In the genomic region with DNA sequence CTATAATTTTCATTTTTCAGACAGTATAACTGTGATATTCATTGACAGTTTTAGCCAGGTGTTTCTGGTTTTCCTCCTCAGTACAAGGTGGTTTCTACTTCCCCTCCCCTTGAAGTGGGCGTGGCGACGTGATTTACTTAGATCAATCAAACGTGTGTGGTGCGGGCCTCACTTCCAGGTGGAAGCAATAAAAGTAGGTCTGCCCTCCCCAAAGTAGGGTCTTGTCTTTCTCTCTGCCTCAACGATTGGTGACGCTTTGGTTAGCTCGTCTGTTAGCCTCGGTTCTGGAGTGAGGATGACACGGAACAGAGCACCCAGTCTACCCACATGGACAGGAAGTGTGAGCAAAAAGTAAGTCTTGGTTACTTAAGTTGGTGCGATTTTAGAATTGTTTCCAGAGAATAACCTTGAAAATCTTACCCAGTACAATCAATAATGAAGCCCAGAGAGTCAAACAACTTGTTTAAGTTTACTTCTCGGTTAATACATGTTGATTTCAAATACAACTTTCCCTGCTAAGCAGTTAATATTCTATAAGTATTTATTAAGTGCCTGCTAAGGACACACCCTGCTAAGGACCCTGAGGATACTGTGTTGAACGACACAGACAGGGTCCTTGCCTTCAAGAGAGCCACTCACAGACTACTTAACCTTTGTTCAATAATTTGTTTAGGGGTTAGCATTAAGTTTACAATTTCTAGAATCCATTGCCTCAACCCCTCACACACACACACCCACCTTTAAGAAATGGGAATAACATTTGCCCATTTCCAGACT, we compare ENCODE assay signal across 11 cellular contexts. TPM values are rescaled to one million over a fixed set of nuclear protein-coding genes. Genes with fewer than 3 reads are reported as not detected.
DNase-seq lines count a peak whose midpoint lies in the region; ATAC-seq and TF ChIP-seq lines count a peak whose summit lies in the region.
"Had no signal": no experiment of that assay in that cellular context is flagged by ENCODE, and none has a peak within 500 bp of the region (broad histone marks: within the 10 kb centered on the region; RNA-seq: fewer than 3 reads in every experiment).

No MANE protein-coding gene starts in this region.

- intact Hi-C loops in activated T-helper 1 cell treated with anti-CD3 and anti-CD28 coated beads, Interleukin-12 subunit alpha, Interleukin-12 subunit beta, Interleukin-2, Interleukin-4 antibody, amounts not matched to agents 30 ng/mL and 10 ng/mL and 1 ng/mL, durations not matched to agents 14 hours and 24 hours and 36 hours (cut with micrococcal nuclease) = no loop called here

- DNase-seq in stimulated activated CD4-positive, alpha-beta T cell treated with anti-CD3 and anti-CD28 coated beads, Interleukin-2, amount 100 ng/mL, for 24 hours = peak; percentile 9 to 16
- no peak for DNase-seq in NCI-H2227 (lab: John Stamatoyannopoulos, UW; ENCODE audit: unreplicated experiment)
- DNase-seq in NCI-H2171 (lab: John Stamatoyannopoulos, UW) = no peak
- DNase-seq in activated T-helper 1 cell treated with anti-CD3 and anti-CD28 coated beads, Interleukin-12 subunit alpha, Interleukin-12 subunit beta, Interleukin-2, Interleukin-4 antibody, amounts not matched to agents 30 ng/mL and 10 ng/mL and 1 ng/mL, durations not matched to agents 14 hours and 24 hours and 36 hours (ENCODE audit: low spot score) = no peak
- DNase-seq: DMS79, endodermal cell, midbrain, NCI-H2081 treated with DMSO at 0.1 percent for 48 hours had no signal

- no peaks in the 10 kb centered on the region for H3K36me3 Mint-ChIP-seq in IgD-negative memory B cell
- H3K36me3 Mint-ChIP-seq in activated T-helper 17 cell treated with anti-CD3 and anti-CD28 coated beads, Interleukin-2, amount 50 U/mL, for 72 hours (ENCODE audit: low read depth) = no peaks in the 10 kb centered on the region
- no peaks in the 10 kb centered on the region for H3K36me3 Mint-ChIP-seq in activated T-helper 1 cell treated with anti-CD3 and anti-CD28 coated beads, Interleukin-12 subunit alpha, Interleukin-12 subunit beta, Interleukin-2, Interleukin-4 antibody, amounts not matched to agents 30 ng/mL and 10 ng/mL and 1 ng/mL, durations not matched to agents 14 hours and 24 hours and 36 hours (ENCODE audit: low read depth)

- peak overlapping the region; percentile 77 to 88 (median 85) for H3K4me3 Mint-ChIP-seq in IgD-negative memory B cell
- H3K4me3 Mint-ChIP-seq in activated T-helper 17 cell treated with anti-CD3 and anti-CD28 coated beads, Interleukin-2, amount 50 U/mL, for 72 hours = peak overlapping the region; percentile 36
- no peak overlapping the region for H3K4me3 Mint-ChIP-seq in activated T-helper 1 cell treated with anti-CD3 and anti-CD28 coated beads, Interleukin-12 subunit alpha, Interleukin-12 subunit beta, Interleukin-2, Interleukin-4 antibody, amounts not matched to agents 30 ng/mL and 10 ng/mL and 1 ng/mL, durations not matched to agents 14 hours and 24 hours and 36 hours
- H3K4me3 Mint-ChIP-seq: endodermal cell had no signal

- H3K4me1 Mint-ChIP-seq in IgD-negative memory B cell = peaks cover 2 to 7% (median 2%) of the 10 kb centered on the region in 3 donors
- no peaks in the 10 kb centered on the region for H3K4me1 Mint-ChIP-seq in activated T-helper 17 cell treated with anti-CD3 and anti-CD28 coated beads, Interleukin-2, amount 50 U/mL, for 72 hours
- H3K4me1 Mint-ChIP-seq in activated T-helper 1 cell treated with anti-CD3 and anti-CD28 coated beads, Interleukin-12 subunit alpha, Interleukin-12 subunit beta, Interleukin-2, Interleukin-4 antibody, amounts not matched to agents 30 ng/mL and 10 ng/mL and 1 ng/mL, durations not matched to agents 14 hours and 24 hours and 36 hours (ENCODE audit: low read depth) = no peaks in the 10 kb centered on the region
- H3K4me1 Mint-ChIP-seq: endodermal cell had no signal

- H3K9me3 Mint-ChIP-seq in IgD-negative memory B cell = peaks cover 0 to 4% (median 0%) of the 10 kb centered on the region in 3 donors
- peaks cover 6% of the 10 kb centered on the region for H3K9me3 Mint-ChIP-seq in activated T-helper 17 cell treated with anti-CD3 and anti-CD28 coated beads, Interleukin-2, amount 50 U/mL, for 72 hours
- H3K9me3 Mint-ChIP-seq in activated T-helper 1 cell treated with anti-CD3 and anti-CD28 coated beads, Interleukin-12 subunit alpha, Interleukin-12 subunit beta, Interleukin-2, Interleukin-4 antibody, amounts not matched to agents 30 ng/mL and 10 ng/mL and 1 ng/mL, durations not matched to agents 14 hours and 24 hours and 36 hours = no peaks in the 10 kb centered on the region
- H3K9me3 Mint-ChIP-seq: endodermal cell had no signal

- H3K27me3 Mint-ChIP-seq in IgD-negative memory B cell = peaks cover 4% of the 10 kb centered on the region
- H3K27me3 Mint-ChIP-seq in activated T-helper 17 cell treated with anti-CD3 and anti-CD28 coated beads, Interleukin-2, amount 50 U/mL, for 72 hours = peaks cover 26% of the 10 kb centered on the region
- H3K27me3 Mint-ChIP-seq in activated T-helper 1 cell treated with anti-CD3 and anti-CD28 coated beads, Interleukin-12 subunit alpha, Interleukin-12 subunit beta, Interleukin-2, Interleukin-4 antibody, amounts not matched to agents 30 ng/mL and 10 ng/mL and 1 ng/mL, durations not matched to agents 14 hours and 24 hours and 36 hours (ENCODE audit: insufficient read depth) = peaks cover 5% of the 10 kb centered on the region

- peak; percentile 72 for ATAC-seq in GM18505 (IDR thresholded peaks at IDR 0.05; ENCODE audit: unreplicated experiment)
- ATAC-seq in activated T-helper 17 cell treated with anti-CD3 and anti-CD28 coated beads, Interleukin-2, amount 50 U/mL, for 72 hours (replicated peaks) = no peak

- TF ChIP-seq POLR2A in GM18505 (IDR thresholded peaks at IDR 0.05; ENCODE audit: borderline replicate concordance, extremely low read depth, insufficient read depth, insufficient read length) = no peak

- H3K27ac Mint-ChIP-seq in IgD-negative memory B cell = peak overlapping the region in 2 of 3 donors; percentile 46 to 84
- no peak overlapping the region for H3K27ac Mint-ChIP-seq in activated T-helper 17 cell treated with anti-CD3 and anti-CD28 coated beads, Interleukin-2, amount 50 U/mL, for 72 hours
- H3K27ac Mint-ChIP-seq in activated T-helper 1 cell treated with anti-CD3 and anti-CD28 coated beads, Interleukin-12 subunit alpha, Interleukin-12 subunit beta, Interleukin-2, Interleukin-4 antibody, amounts not matched to agents 30 ng/mL and 10 ng/mL and 1 ng/mL, durations not matched to agents 14 hours and 24 hours and 36 hours = no peak overlapping the region
- H3K27ac Mint-ChIP-seq: endodermal cell had no signal

RNA-seq across cellular contexts. Expression of gene COX7C, which starts 48.4 kb away (rescaled TPM):
- polyA plus RNA-seq in IgD-negative memory B cell = 658 TPM
- total RNA-seq in activated T-helper 17 cell treated with anti-CD3 and anti-CD28 coated beads, Interleukin-2, amount 50 U/mL, for 72 hours = 100 to 1,000 TPM; 422 to 530 TPM
- 436 and 471 TPM in 2 replicates for total RNA-seq in activated T-helper 1 cell treated with anti-CD3 and anti-CD28 coated beads, Interleukin-12 subunit alpha, Interleukin-12 subunit beta, Interleukin-2, Interleukin-4 antibody, amounts not matched to agents 30 ng/mL and 10 ng/mL and 1 ng/mL, durations not matched to agents 14 hours and 24 hours and 36 hours

Comparison
In these comparisons a context has a peak if more than half of its experiments do, and no peak if none do; other contexts are left out.
1. H3K27ac Mint-ChIP-seq: peak in IgD-negative memory B cell (2 of 3); none in activated T-helper 17 cell treated with anti-CD3 and anti-CD28 coated beads, Interleukin-2, amount 50 U/mL, for 72 hours (single experiment) and activated T-helper 1 cell treated with anti-CD3 and anti-CD28 coated beads, Interleukin-12 subunit alpha, Interleukin-12 subunit beta, Interleukin-2, Interleukin-4 antibody, amounts not matched to agents 30 ng/mL and 10 ng/mL and 1 ng/mL, durations not matched to agents 14 hours and 24 hours and 36 hours (single experiment).
2. DNase-seq: peak in stimulated activated CD4-positive, alpha-beta T cell treated with anti-CD3 and anti-CD28 coated beads, Interleukin-2, amount 100 ng/mL, for 24 hours (2 of 2); none in NCI-H2227 (single experiment), NCI-H2171 (single experiment) and activated T-helper 1 cell treated with anti-CD3 and anti-CD28 coated beads, Interleukin-12 subunit alpha, Interleukin-12 subunit beta, Interleukin-2, Interleukin-4 antibody, amounts not matched to agents 30 ng/mL and 10 ng/mL and 1 ng/mL, durations not matched to agents 14 hours and 24 hours and 36 hours (single experiment).